Comparison of ENCODE assay signal across 20 cellular contexts in genomic region chrX:36978886-36979285, GRCh38. TPM values are rescaled to one million over a fixed set of nuclear protein-coding genes. Genes with fewer than 3 reads are reported as not detected.
A peak's percentile ranks its signal among the peaks of the same experiment; 100 is the strongest.
DNase-seq lines count a peak whose midpoint lies in the region; ATAC-seq and TF ChIP-seq lines count a peak whose summit lies in the region.
"Had no signal": no experiment of that assay in that cellular context is flagged by ENCODE, and none has a peak within 500 bp of the region (broad histone marks: within the 10 kb centered on the region; RNA-seq: fewer than 3 reads in every experiment).

No MANE protein-coding gene starts in this region.

- H3K4me1 ChIP-seq in adipocyte (ENCODE audit: control insufficient read depth, insufficient read depth, low read length) = peaks cover 6% of the 10 kb centered on the region
- H3K4me1 ChIP-seq: gastrocnemius medialis, Peyer's patch, prostate gland had no signal

- H3K4me3 ChIP-seq in adipocyte (ENCODE audit: low read length) (no peak overlapping the region), epithelial cell of proximal tubule (ENCODE audit: low read depth, low read length) (no peak overlapping the region)
- H3K4me3 ChIP-seq: gastrocnemius medialis, lung, Peyer's patch, prostate gland had no signal

- intact Hi-C loops in left ventricle myocardium superior (cut with micrococcal nuclease) = no loop called here

- in situ Hi-C loops in G401 (cut with HindIII; ENCODE audit: low sequenced_read_pairs) = no loop called here

- peak; percentile 3 for DNase-seq in H4 (ENCODE audit: low spot score)
- DNase-seq in adipocyte (ENCODE audit: low read depth) = peak; percentile 58
- DNase-seq in epithelial cell of proximal tubule (ENCODE audit: low read depth) = peak; percentile 10
- DNase-seq in non-pigmented ciliary epithelial cell (ENCODE audit: low read depth) = peak; percentile 4
- DNase-seq in SKM-1 (lab: John Stamatoyannopoulos, UW; ENCODE audit: unreplicated experiment) = no peak
- no peak for DNase-seq in left ventricle myocardium superior
- no peak for DNase-seq in activated T-cell treated with anti-CD3 and anti-CD28 coated beads, Interleukin-2, amount 50 U/mL, for 48 hours
- DNase-seq in G401 (ENCODE audit: low spot score) = no peak
- DNase-seq: activated CD4-positive, alpha-beta memory T cell treated with anti-CD3 and anti-CD28 coated beads, Interleukin-2, amount 10 ng/mL, durations not matched to agents 7 days and 5 days; effector memory CD8-positive, alpha-beta T cell; gastrocnemius medialis; GOT3; Karpas-422; NCI-H1417; NCI-H2171; NCI-H774; Peyer's patch had no signal

- H3K9me3 ChIP-seq in adipocyte (ENCODE audit: control insufficient read depth, low read length) = no peaks in the 10 kb centered on the region
- H3K9me3 ChIP-seq: gastrocnemius medialis, Peyer's patch, prostate gland had no signal

- no peak for TF ChIP-seq CTCF in epithelial cell of proximal tubule (conservative IDR thresholded peaks at IDR 0.05; ENCODE audit: low read depth, low read length)

- no peaks in the 10 kb centered on the region for H3K27me3 ChIP-seq in adipocyte (replicated peaks; ENCODE audit: control insufficient read depth, insufficient read depth, low read length)
- H3K27me3 ChIP-seq: Peyer's patch had no signal

- H3K9ac ChIP-seq in adipocyte (ENCODE audit: low read length) = no peak overlapping the region

- no peaks in the 10 kb centered on the region for H3K36me3 ChIP-seq in adipocyte (ENCODE audit: control insufficient read depth, insufficient read depth, low read length, severe bottlenecking)
- H3K36me3 ChIP-seq: gastrocnemius medialis, Peyer's patch, prostate gland had no signal

- ATAC-seq in left ventricle myocardium superior = no peak
- ATAC-seq: effector memory CD8-positive, alpha-beta T cell; gastrocnemius medialis; natural killer cell treated with Interleukin-12 subunit alpha and Interleukin-12 subunit beta and Interleukin-15 and Interleukin-18, amount 100 ng/mL, for 72 hours had no signal

RNA-seq across cellular contexts. Expression of gene FAM47C, which starts 29.3 kb away (rescaled TPM):
- not detected in 2 replicates for total RNA-seq in H4 (2014; rRNA removed; shearing (Covaris generic))
- total RNA-seq in epithelial cell of proximal tubule (not detected in 2 replicates), left ventricle myocardium superior (not detected)
- not detected in 2 replicates for total RNA-seq in G401 (2014; rRNA removed; shearing (Covaris generic))
- total RNA-seq: activated CD4-positive, alpha-beta memory T cell treated with anti-CD3 and anti-CD28 coated beads, Interleukin-2, amount 10 ng/mL, durations not matched to agents 7 days and 5 days; gastrocnemius medialis; lung; natural killer cell treated with Interleukin-12 subunit alpha and Interleukin-12 subunit beta and Interleukin-15 and Interleukin-18, amount 100 ng/mL, for 72 hours; Peyer's patch; prostate gland had no signal

Comparison
In these comparisons a context has a peak if more than half of its experiments do, and no peak if none do; other contexts are left out.
1. DNase-seq: peak in H4 (single experiment), adipocyte (single experiment), epithelial cell of proximal tubule (single experiment) and non-pigmented ciliary epithelial cell (single experiment); none in SKM-1 (single experiment), left ventricle myocardium superior (single experiment), activated T-cell treated with anti-CD3 and anti-CD28 coated beads, Interleukin-2, amount 50 U/mL, for 48 hours (0 of 2) and G401 (single experiment).